ENCODE assay signal across 10 cellular contexts in the genomic region with DNA sequence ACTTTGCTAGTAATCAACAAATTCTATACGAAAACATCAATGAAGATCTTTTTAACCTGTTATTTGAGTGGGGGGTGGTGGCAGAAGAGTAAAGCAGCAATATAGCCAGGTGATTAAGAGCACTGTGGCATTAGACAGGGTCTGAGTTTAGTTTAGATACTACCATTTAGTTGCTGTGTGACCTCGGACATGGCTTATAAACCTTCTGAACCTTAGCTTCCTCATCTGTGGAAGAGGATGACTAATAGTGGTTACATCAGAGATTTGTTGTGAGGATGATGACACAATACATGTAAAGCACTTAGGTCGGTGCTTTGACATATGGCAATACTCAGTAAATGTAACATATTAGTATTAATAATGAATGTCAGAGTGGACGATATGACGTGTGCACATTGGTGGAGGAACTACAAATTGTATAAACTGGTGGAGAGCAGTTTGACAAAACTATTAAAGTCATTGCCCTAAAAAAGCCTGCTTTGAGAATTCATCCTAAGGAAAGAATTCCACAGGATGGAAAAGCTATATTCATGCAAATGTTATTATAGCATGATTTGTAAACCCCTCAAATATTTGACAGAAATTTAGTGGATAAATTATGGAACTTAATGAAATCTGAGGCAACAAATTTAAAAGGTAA. TPM values are rescaled to one million over a fixed set of nuclear protein-coding genes. Genes with fewer than 3 reads are reported as not detected.
A peak's percentile ranks its signal among the peaks of the same experiment; 100 is the strongest.
DNase-seq lines count a peak whose midpoint lies in the region; ATAC-seq and TF ChIP-seq lines count a peak whose summit lies in the region.
"Had no signal": no experiment of that assay in that cellular context is flagged by ENCODE, and none has a peak within 500 bp of the region (broad histone marks: within the 10 kb centered on the region; RNA-seq: fewer than 3 reads in every experiment).

No MANE protein-coding gene starts in this region.

- H3K27ac ChIP-seq in HL-60 (replicated peaks): no peak overlapping the region
- no peak overlapping the region for H3K27ac ChIP-seq in esophagus muscularis mucosa (replicated peaks in 1 of 4)
- H3K27ac ChIP-seq: sigmoid colon had no signal

- peak; percentile 65 for ATAC-seq in GM19351 (IDR thresholded peaks at IDR 0.05; ENCODE audit: unreplicated experiment)

- no peak overlapping the region for H3K4me3 ChIP-seq in HL-60 (replicated peaks; ENCODE audit: insufficient read depth, low read length)
- no peak overlapping the region for H3K4me3 ChIP-seq in esophagus muscularis mucosa
- H3K4me3 ChIP-seq: sigmoid colon had no signal

- H3K9me3 ChIP-seq in esophagus muscularis mucosa: no peaks in the 10 kb centered on the region
- H3K9me3 ChIP-seq: sigmoid colon had no signal

- no peak for TF ChIP-seq POLR2A in esophagus muscularis mucosa (IDR thresholded peaks at IDR 0.05; ENCODE audit: low read depth)

- no peak for TF ChIP-seq EP300 in esophagus muscularis mucosa (IDR thresholded peaks at IDR 0.05)

- no peaks in the 10 kb centered on the region for H3K36me3 ChIP-seq in esophagus muscularis mucosa
- H3K36me3 ChIP-seq: sigmoid colon had no signal

- H3K27me3 ChIP-seq in HL-60 (ENCODE audit: insufficient read depth, poor library complexity, severe bottlenecking) (no peaks in the 10 kb centered on the region), esophagus muscularis mucosa (peaks cover 0 to 13% (median 0%) of the 10 kb centered on the region in 4 donors)

- 80% methylated on average over 5 of the region's 5 CpGs for WGBS in esophagus muscularis mucosa

- TF ChIP-seq CTCF in HL-60 (IDR thresholded peaks at IDR 0.05; ENCODE audit: insufficient read depth, low read length) (no peak), esophagus muscularis mucosa (IDR thresholded peaks at IDR 0.05) (no peak)

- H3K4me1 ChIP-seq in esophagus muscularis mucosa: no peaks in the 10 kb centered on the region

- DNase-seq in A172 (ENCODE audit: low spot score) (peak; percentile 16), HL-60 (ENCODE audit: low read depth in 1 of 2, low spot score in 1 of 2) (peak; percentile 14 to 59), amniotic epithelial cell (ENCODE audit: low read depth) (peak; percentile 70), esophagus muscularis mucosa (ENCODE audit: extremely low spot score) (no peak), iPS-NIHi11 (ENCODE audit: low spot score) (no peak), AG20443 (ENCODE audit: low spot score) (no peak), NCI-H510A treated with DMSO at 0.1 percent for 48 hours (lab: John Stamatoyannopoulos, UW) (no peak)
- DNase-seq: sigmoid colon had no signal

- intact Hi-C loops in esophagus muscularis mucosa (cut with DNase I): no loop called here

RNA-seq across cellular contexts. Expression of a gene that starts 24.3 kb away (rescaled TPM):
- not detected in 2 replicates for total RNA-seq in A172 (2014; rRNA removed; shearing (Covaris generic))
- total RNA-seq in esophagus muscularis mucosa: under 1 TPM in 1 of 4 donors, not detected in 3; 0.19 TPM
- total RNA-seq: cardiac septum, sigmoid colon had no signal

RNA-seq across cellular contexts. Expression of a gene that starts 48.7 kb away (rescaled TPM):
- total RNA-seq in A172 (2014; rRNA removed; shearing (Covaris generic)): 116 and 120 TPM in 2 replicates
- 100 to 1,000 TPM in 2 of 4 donors, 10 to 100 TPM in 2; 74.4 to 106 (median 89.4) TPM for total RNA-seq in esophagus muscularis mucosa

RNA-seq across cellular contexts. Expression of a gene that starts 53.4 kb away (rescaled TPM):
- total RNA-seq in A172 (2014; rRNA removed; shearing (Covaris generic)): 90.5 and 122 TPM in 2 replicates
- 10 to 100 TPM; 25.5 to 41.1 (median 31.5) TPM for total RNA-seq in esophagus muscularis mucosa

Comparison
In these comparisons a context has a peak if more than half of its experiments do, and no peak if none do; other contexts are left out.
1. DNase-seq: peak in A172 (single experiment), HL-60 (2 of 2) and amniotic epithelial cell (single experiment); none in esophagus muscularis mucosa (single experiment), iPS-NIHi11 (single experiment), AG20443 (single experiment) and NCI-H510A treated with DMSO at 0.1 percent for 48 hours (single experiment).